1 cellular context compared by ENCODE assay signal in genomic region chr22:38240734-38241252, GRCh38.
TF ChIP-seq lines count a peak whose summit lies in the region.

No MANE protein-coding gene starts in this region.

TF ChIP-seq in HEK293, 187 proteins besides CTCF, POLR2A, EP300 and RAD21 (continued from another document):
- no peak for TF ChIP-seq ZBTB6 (tag by site-specific recombination; IDR thresholded peaks at IDR 0.05)
- TF ChIP-seq ZNF645 (tag by site-specific recombination; IDR thresholded peaks at IDR 0.05): no peak
- TF ChIP-seq ZNF530 (tag by site-specific recombination; IDR thresholded peaks at IDR 0.05; ENCODE audit: low read depth): no peak
- TF ChIP-seq ZBTB44 (tag by site-specific recombination; IDR thresholded peaks at IDR 0.05): no peak
- TF ChIP-seq BCL11A (tag by site-specific recombination; IDR thresholded peaks at IDR 0.05; ENCODE audit: low read depth): no peak
- no peak for TF ChIP-seq ZNF677 (tag by site-specific recombination; IDR thresholded peaks at IDR 0.05)
- peak; percentile 25; the same call in 1 of the 2 replicates for TF ChIP-seq SCRT2 (tag by site-specific recombination; IDR thresholded peaks at IDR 0.05)
- TF ChIP-seq ZNF792 (tag by site-specific recombination; IDR thresholded peaks at IDR 0.05): no peak
- TF ChIP-seq KLF17 (tag by site-specific recombination; IDR thresholded peaks at IDR 0.05): no peak
- TF ChIP-seq ZBTB17 (tag by site-specific recombination; IDR thresholded peaks at IDR 0.05): peak; percentile 78
- peak; percentile 7; the same call in 1 of the 2 replicates for TF ChIP-seq PRDM1 (tag by site-specific recombination; IDR thresholded peaks at IDR 0.05)
- no peak for TF ChIP-seq SALL2 (tag by site-specific recombination; IDR thresholded peaks at IDR 0.05; ENCODE audit: borderline replicate concordance)
- no peak for TF ChIP-seq ZNF785 (tag by site-specific recombination; IDR thresholded peaks at IDR 0.05)
- TF ChIP-seq ZNF544 (tag by site-specific recombination; IDR thresholded peaks at IDR 0.05): no peak
- peak; percentile 96 for TF ChIP-seq PRDM4 (tag by site-specific recombination; IDR thresholded peaks at IDR 0.05)
- no peak for TF ChIP-seq ZNF692 (tag by site-specific recombination; IDR thresholded peaks at IDR 0.05)
- TF ChIP-seq ZNF560 (tag by site-specific recombination; IDR thresholded peaks at IDR 0.05; ENCODE audit: borderline replicate concordance): no peak
- no peak for TF ChIP-seq YY1 (tag by site-specific recombination; IDR thresholded peaks at IDR 0.05)
- TF ChIP-seq ZBTB11 (tag by site-specific recombination; conservative IDR thresholded peaks at IDR 0.05; ENCODE audit: low read depth): no peak
TF ChIP-seq in HEK293: peak in this region for 4.
